In the genomic region with DNA sequence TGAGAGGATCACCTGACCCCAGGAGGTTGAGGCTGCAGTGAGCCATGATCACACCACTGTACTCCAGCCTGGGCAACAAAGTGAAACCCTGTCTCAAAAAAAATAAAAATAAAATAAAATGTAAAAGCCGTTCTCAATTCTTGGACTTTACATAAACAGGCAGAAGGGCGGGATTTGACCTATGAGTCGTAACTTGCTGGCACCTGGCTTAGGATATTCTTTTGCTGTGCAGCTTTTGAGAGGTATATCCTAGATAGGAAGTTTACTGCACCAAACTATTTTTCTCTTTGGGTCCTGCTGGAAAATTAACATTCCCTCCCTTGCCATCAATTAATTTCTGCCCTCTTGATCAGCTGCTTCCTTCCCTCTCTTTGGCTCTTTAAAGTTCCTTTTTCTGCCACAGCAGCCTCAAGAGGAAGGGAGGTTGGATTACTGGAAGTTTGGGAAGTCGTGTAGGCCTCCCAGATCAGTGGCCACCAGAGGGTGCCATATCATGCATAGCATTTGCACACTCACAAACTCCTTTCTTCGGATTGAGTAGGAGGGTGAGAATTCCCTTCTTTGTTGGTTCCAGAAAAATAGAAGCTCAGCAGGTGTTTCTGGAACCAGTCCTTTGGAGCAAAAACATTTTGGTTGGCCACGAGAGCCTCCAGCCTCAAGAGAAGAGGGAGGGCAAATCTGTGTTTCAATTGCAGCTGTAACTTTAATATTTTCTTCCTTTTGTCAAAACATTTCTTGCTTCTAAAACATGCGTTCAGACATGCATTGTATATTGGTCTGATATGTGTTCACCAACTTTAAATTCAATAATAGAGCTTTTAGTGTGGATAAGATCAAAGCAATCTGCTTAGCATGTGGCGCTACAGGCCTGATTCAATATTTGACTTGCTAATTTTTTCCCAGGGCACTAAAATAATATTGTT, we compare ENCODE assay signal across 8 cellular contexts.
DNase-seq lines count a peak whose midpoint lies in the region; ATAC-seq and TF ChIP-seq lines count a peak whose summit lies in the region.

No MANE protein-coding gene starts in this region.

- H3K9me3 ChIP-seq in SJCRH30 (replicated peaks): 0 out of 2 replicates have a peak, but pooled peaks cover 3% of the 10 kb centered on the region

- DNase-seq in activated T-cell treated with anti-CD3 and anti-CD28 coated beads for 1 hour (ENCODE audit: low read depth): peak; percentile 17
- no peak for DNase-seq in activated T-cell treated with anti-CD3 and anti-CD28 coated beads for 4 hours
- DNase-seq in LNCaP clone FGC (ENCODE audit: low read depth): peak; percentile 47
- peak; percentile 65 to 85 for DNase-seq in SJCRH30
- DNase-seq in caudate nucleus (lab: John Stamatoyannopoulos, UW): peak in 53 of 61 donors; percentile 14 to 84 (median 44)
- DNase-seq in kidney glomerular epithelial cell (lab: John Stamatoyannopoulos, UW): peak; percentile 68
- DNase-seq in substantia nigra (lab: John Stamatoyannopoulos, UW): peak in 31 of 49 donors; percentile 7 to 80 (median 62)

- ATAC-seq in GM19455 (IDR thresholded peaks at IDR 0.05; ENCODE audit: unreplicated experiment): no peak

- H3K4me3 ChIP-seq in LNCaP clone FGC (ENCODE audit: low read depth, low read length): no peak overlapping the region
- no peak overlapping the region for H3K4me3 ChIP-seq in SJCRH30

- H3K36me3 ChIP-seq in SJCRH30: no peaks in the 10 kb centered on the region; the same call in 1 of the 2 replicates

- H3K27me3 ChIP-seq in SJCRH30: no peaks in the 10 kb centered on the region

- peaks cover 14% of the 10 kb centered on the region for H3K4me1 ChIP-seq in SJCRH30

- TF ChIP-seq CTCF in LNCaP clone FGC (IDR thresholded peaks at IDR 0.05; ENCODE audit: control insufficient read depth, extremely low read depth, insufficient read depth): peak; percentile 87

- H3K27ac ChIP-seq in SJCRH30 (no peak overlapping the region), caudate nucleus (ENCODE audit: low read depth, low read length) (peak overlapping the region; percentile 32), substantia nigra (ENCODE audit: low read depth, low read length, poor library complexity, severe bottlenecking) (no peak overlapping the region)
